8 cellular contexts compared by ENCODE assay signal in genomic region chr1:41742219-41742618, GRCh38.
A peak's percentile ranks its signal among the peaks of the same experiment; 100 is the strongest.
DNase-seq lines count a peak whose midpoint lies in the region; ATAC-seq lines count a peak whose summit lies in the region.

No MANE protein-coding gene starts in this region.

- H3K4me3 Mint-ChIP-seq in activated naive CD8-positive, alpha-beta T cell treated with anti-CD3 and anti-CD28 coated beads for 36 hours, result no peak overlapping the region
- H3K4me3 Mint-ChIP-seq in memory B cell, result no peak overlapping the region
- no peak overlapping the region for H3K4me3 Mint-ChIP-seq in activated CD8-positive, alpha-beta memory T cell treated with anti-CD3 and anti-CD28 coated beads, Interleukin-2, amount 10 ng/mL, durations not matched to agents 7 days and 5 days

- H3K27me3 Mint-ChIP-seq in activated naive CD8-positive, alpha-beta T cell treated with anti-CD3 and anti-CD28 coated beads for 36 hours, result no peaks in the 10 kb centered on the region
- no peaks in the 10 kb centered on the region for H3K27me3 Mint-ChIP-seq in memory B cell
- H3K27me3 Mint-ChIP-seq in activated CD8-positive, alpha-beta memory T cell treated with anti-CD3 and anti-CD28 coated beads, Interleukin-2, amount 10 ng/mL, durations not matched to agents 7 days and 5 days, result no peaks in the 10 kb centered on the region

- H3K9me3 Mint-ChIP-seq in activated naive CD8-positive, alpha-beta T cell treated with anti-CD3 and anti-CD28 coated beads for 36 hours, result no peaks in the 10 kb centered on the region
- H3K9me3 Mint-ChIP-seq in memory B cell, result no peaks in the 10 kb centered on the region
- H3K9me3 Mint-ChIP-seq in activated CD8-positive, alpha-beta memory T cell treated with anti-CD3 and anti-CD28 coated beads, Interleukin-2, amount 10 ng/mL, durations not matched to agents 7 days and 5 days (ENCODE audit: low read depth), result no peaks in the 10 kb centered on the region

- peaks cover 1% of the 10 kb centered on the region for H3K36me3 Mint-ChIP-seq in activated naive CD8-positive, alpha-beta T cell treated with anti-CD3 and anti-CD28 coated beads for 36 hours
- H3K36me3 Mint-ChIP-seq in memory B cell, result no peaks in the 10 kb centered on the region
- no peaks in the 10 kb centered on the region for H3K36me3 Mint-ChIP-seq in activated CD8-positive, alpha-beta memory T cell treated with anti-CD3 and anti-CD28 coated beads, Interleukin-2, amount 10 ng/mL, durations not matched to agents 7 days and 5 days

- ATAC-seq in memory B cell (ENCODE audit: low read depth) (no peak), HG03469 (IDR thresholded peaks at IDR 0.05; ENCODE audit: unreplicated experiment) (no peak)
- ATAC-seq in activated CD8-positive, alpha-beta memory T cell treated with anti-CD3 and anti-CD28 coated beads, Interleukin-2, amount 10 ng/mL, durations not matched to agents 7 days and 5 days, result no peak

- CTCF ChIA-PET in activated CD8-positive, alpha-beta memory T cell treated with anti-CD3 and anti-CD28 coated beads, Interleukin-2, amount 10 ng/mL, durations not matched to agents 7 days and 5 days (lab: Charles Lee), result interaction anchor here (1.9 kb wide), 1 partner anchor 15 kb away, joined by 4 read pairs; no protein-coding TSS in a partner anchor

- peak; percentile 95 for DNase-seq in DMS153 treated with DMSO at 0.1 percent for 48 hours (lab: John Stamatoyannopoulos, UW; ENCODE audit: unreplicated experiment)
- peak; percentile 66 for DNase-seq in NCI-H146 (lab: John Stamatoyannopoulos, UW)
- no peak for DNase-seq in activated naive CD8-positive, alpha-beta T cell treated with anti-CD3 and anti-CD28 coated beads for 36 hours
- no peak for DNase-seq in memory B cell (ENCODE audit: low spot score in 2 of 2)
- DNase-seq in OCI-M2 (lab: John Stamatoyannopoulos, UW; ENCODE audit: unreplicated experiment), result no peak
- no peak for DNase-seq in activated CD8-positive, alpha-beta memory T cell treated with anti-CD3 and anti-CD28 coated beads, Interleukin-2, amount 10 ng/mL, durations not matched to agents 7 days and 5 days
- DNase-seq in stimulated activated CD4-positive, alpha-beta T cell treated with anti-CD3 and anti-CD28 coated beads, Interleukin-12 subunit alpha, Interleukin-12 subunit beta, amount 100 ng/mL, for 4 hours, result no peak

- peaks cover 92% of the 10 kb centered on the region for H3K4me1 Mint-ChIP-seq in activated naive CD8-positive, alpha-beta T cell treated with anti-CD3 and anti-CD28 coated beads for 36 hours
- peaks cover 54% of the 10 kb centered on the region for H3K4me1 Mint-ChIP-seq in memory B cell
- peaks cover 49% of the 10 kb centered on the region for H3K4me1 Mint-ChIP-seq in activated CD8-positive, alpha-beta memory T cell treated with anti-CD3 and anti-CD28 coated beads, Interleukin-2, amount 10 ng/mL, durations not matched to agents 7 days and 5 days

- H3K27ac Mint-ChIP-seq in activated naive CD8-positive, alpha-beta T cell treated with anti-CD3 and anti-CD28 coated beads for 36 hours, result peak overlapping the region; percentile 96
- peak overlapping the region; percentile 9 for H3K27ac Mint-ChIP-seq in memory B cell
- no peak overlapping the region for H3K27ac Mint-ChIP-seq in activated CD8-positive, alpha-beta memory T cell treated with anti-CD3 and anti-CD28 coated beads, Interleukin-2, amount 10 ng/mL, durations not matched to agents 7 days and 5 days

Comparison
In these comparisons a context has a peak if more than half of its experiments do, and no peak if none do; other contexts are left out.
1. DNase-seq: peak in DMS153 treated with DMSO at 0.1 percent for 48 hours (single experiment) and NCI-H146 (single experiment); none in activated naive CD8-positive, alpha-beta T cell treated with anti-CD3 and anti-CD28 coated beads for 36 hours (single experiment), memory B cell (0 of 2), OCI-M2 (single experiment), activated CD8-positive, alpha-beta memory T cell treated with anti-CD3 and anti-CD28 coated beads, Interleukin-2, amount 10 ng/mL, durations not matched to agents 7 days and 5 days (single experiment) and stimulated activated CD4-positive, alpha-beta T cell treated with anti-CD3 and anti-CD28 coated beads, Interleukin-12 subunit alpha, Interleukin-12 subunit beta, amount 100 ng/mL, for 4 hours (single experiment).